ENCODE assay signal across 16 cellular contexts in the genomic region with DNA sequence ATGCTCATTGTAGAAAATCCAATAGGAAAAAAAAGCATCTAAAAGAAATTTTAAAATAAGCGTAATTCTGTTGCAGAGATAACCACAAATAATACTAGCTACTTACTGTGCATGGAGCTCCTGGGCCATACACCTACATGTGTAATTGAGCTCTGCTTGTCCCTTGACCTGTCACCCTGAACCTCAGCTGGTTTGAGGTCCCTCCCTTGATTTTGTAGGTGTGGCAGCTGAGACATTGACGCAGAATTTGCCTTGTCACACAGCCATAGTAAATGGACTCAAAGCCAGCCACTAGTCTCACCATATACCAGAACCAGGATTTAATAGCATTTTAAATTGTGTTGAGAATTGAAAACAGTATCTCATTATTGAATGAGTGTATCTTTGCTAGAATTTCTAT.
DNase-seq lines count a peak whose midpoint lies in the region; ATAC-seq and TF ChIP-seq lines count a peak whose summit lies in the region.
"Had no signal": no experiment of that assay in that cellular context is flagged by ENCODE, and none has a peak within 500 bp of the region (broad histone marks: within the 10 kb centered on the region; RNA-seq: fewer than 3 reads in every experiment).

No MANE protein-coding gene starts in this region.

- CTCF ChIA-PET in IMR-90 (lab: Yijun Ruan, JAX), result no interaction called here

- no peak overlapping the region for H4K5ac ChIP-seq in IMR-90 (ENCODE audit: low read depth, low read length)

- peak overlapping the region; percentile 51; the same call in 1 of the 2 replicates for H2AK5ac ChIP-seq in IMR-90 (ENCODE audit: low read depth, low read length)

- H2BK20ac ChIP-seq in IMR-90 (ENCODE audit: low read depth, low read length), result no peak overlapping the region

- no peak overlapping the region for H2AK9ac ChIP-seq in IMR-90 (replicated peaks; ENCODE audit: low read depth, low read length, poor library complexity)

- intact Hi-C loops in IMR-90 (cut with micrococcal nuclease), result no loop called here
- intact Hi-C loops in esophagus squamous epithelium (cut with DNase I), result no loop called here
- intact Hi-C loops in stomach (cut with DNase I; ENCODE audit: low total_unique reads), result no loop called here

- H2BK15ac ChIP-seq in IMR-90 (ENCODE audit: low read depth, low read length), result no peak overlapping the region

- DNase-seq in activated effector memory CD4-positive, alpha-beta T cell treated with anti-CD3 and anti-CD28 coated beads, Interleukin-2, amount 50 U/mL, for 16 hours, result peak; percentile 24
- DNase-seq in activated effector memory CD4-positive, alpha-beta T cell treated with Interleukin-2 at 50 U/mL for 16 hours, result no peak
- no peak for DNase-seq in IMR-90
- DNase-seq in esophagus squamous epithelium (lab: John Stamatoyannopoulos, UW), result no peak
- DNase-seq in stomach, result peak; percentile 26
- no peak for DNase-seq in ACHN
- DNase-seq in UCSD-AML1 (lab: John Stamatoyannopoulos, UW; ENCODE audit: unreplicated experiment), result no peak
- DNase-seq: Calu3; CD8-positive, alpha-beta T cell; DMS79 treated with DMSO at 0.1 percent for 48 hours; GF-D8; GM23248 had no signal

- H3K79me1 ChIP-seq in IMR-90 (ENCODE audit: low read depth in 1 of 2, low read length in 2 of 2), result no peaks in the 10 kb centered on the region

- no peak for TF ChIP-seq EP300 in stomach (IDR thresholded peaks at IDR 0.05)

- H3K36me3 ChIP-seq in IMR-90 (ENCODE audit: control insufficient read depth, insufficient read depth, low read length) (no peaks in the 10 kb centered on the region), esophagus squamous epithelium (no peaks in the 10 kb centered on the region), stomach (no peaks in the 10 kb centered on the region)
- H3K36me3 ChIP-seq: BLaER1 treated with 17β-estradiol and CSF1 and Interleukin-3, amounts not matched to agents 10 nM and 100 nM had no signal

- POLR2A ChIA-PET in IMR-90 (lab: Charles Lee; ENCODE audit: unreplicated experiment), result no interaction called here

- H3K56ac ChIP-seq in IMR-90 (ENCODE audit: extremely low read depth, insufficient read depth, low read length), result no peak overlapping the region

- H4K8ac ChIP-seq in IMR-90 (ENCODE audit: low read depth in 2 of 2, low read length in 2 of 2), result no peak overlapping the region

- H3K4ac ChIP-seq in IMR-90 (ENCODE audit: low read depth, low read length), result no peak overlapping the region

- H4K91ac ChIP-seq in IMR-90 (ENCODE audit: insufficient read depth, low read depth, low read length), result no peak overlapping the region

- no peak for ATAC-seq in IMR-90 (ENCODE audit: low read depth)
- ATAC-seq in HG02798 (IDR thresholded peaks at IDR 0.05; ENCODE audit: poor library complexity, unreplicated experiment), result no peak
- ATAC-seq: CD8-positive, alpha-beta T cell; GM12878 had no signal

- H2BK120ac ChIP-seq in IMR-90 (ENCODE audit: low read depth, low read length), result no peak overlapping the region

- in situ Hi-C loops in IMR-90 (cut with MboI; ENCODE audit: low sequenced_read_pairs), result no loop called here
- in situ Hi-C loops in ACHN (cut with HindIII; ENCODE audit: low pct_ligation_motif_present, low pct_unique_long_range_greater_than_20kb, low sequenced_read_pairs), result no loop called here

- TF ChIP-seq RAD21 in IMR-90 (IDR thresholded peaks at IDR 0.05; ENCODE audit: low read length), result no peak

- peaks cover 4% of the 10 kb centered on the region for H3K27me3 ChIP-seq in IMR-90 (ENCODE audit: control insufficient read depth, insufficient read depth, low read length)
- H3K27me3 ChIP-seq in esophagus squamous epithelium, result no peaks in the 10 kb centered on the region
- H3K27me3 ChIP-seq in stomach, result peaks cover 0 to 6% (median 0%) of the 10 kb centered on the region in 3 donors
- H3K27me3 ChIP-seq: BLaER1 treated with 17β-estradiol and CSF1 and Interleukin-3, amounts not matched to agents 10 nM and 100 nM had no signal

- no peak overlapping the region for H3K14ac ChIP-seq in IMR-90 (replicated peaks; ENCODE audit: low read depth, low read length)

- H3K9me3 ChIP-seq in IMR-90 (ENCODE audit: control insufficient read depth, insufficient read depth, low read length), result peaks cover 4% of the 10 kb centered on the region
- no peaks in the 10 kb centered on the region for H3K9me3 ChIP-seq in esophagus squamous epithelium
- H3K9me3 ChIP-seq in stomach, result peaks cover 0 to 6% (median 5%) of the 10 kb centered on the region in 4 donors

- no peak overlapping the region for H3K4me2 ChIP-seq in IMR-90 (ENCODE audit: low read depth, low read length)
- H3K4me2 ChIP-seq: BLaER1 treated with 17β-estradiol and CSF1 and Interleukin-3, amounts not matched to agents 10 nM and 100 nM had no signal

- no peak overlapping the region for H3K4me3 ChIP-seq in IMR-90 (ENCODE audit: insufficient read depth, low read depth, low read length)
- peak overlapping the region in 2 of 4 donors; percentile 8 to 25 for H3K4me3 ChIP-seq in esophagus squamous epithelium
- H3K4me3 ChIP-seq in stomach, result no peak overlapping the region
- H3K4me3 ChIP-seq: BLaER1 treated with 17β-estradiol and CSF1 and Interleukin-3, amounts not matched to agents 10 nM and 100 nM; GM12878; GM23248 had no signal

- H2BK5ac ChIP-seq in IMR-90 (ENCODE audit: low read depth, low read length, poor library complexity, severe bottlenecking), result no peak overlapping the region

- no peak for TF ChIP-seq POLR2A in IMR-90 (IDR thresholded peaks at IDR 0.05; ENCODE audit: low read depth, low read length)
- TF ChIP-seq POLR2A in esophagus squamous epithelium (IDR thresholded peaks at IDR 0.05), result no peak
- no peak for TF ChIP-seq POLR2A in stomach (IDR thresholded peaks at IDR 0.05)

- H3K4me1 ChIP-seq in IMR-90 (ENCODE audit: control insufficient read depth, insufficient read depth, low read length) (peaks cover 10% of the 10 kb centered on the region), esophagus squamous epithelium (peaks cover 10 to 90% (median 37%) of the 10 kb centered on the region in 3 donors), stomach (peaks cover 0 to 9% (median 3%) of the 10 kb centered on the region in 4 donors)
- H3K4me1 ChIP-seq: BLaER1 treated with 17β-estradiol and CSF1 and Interleukin-3, amounts not matched to agents 10 nM and 100 nM had no signal

- H4K20me1 ChIP-seq in IMR-90 (ENCODE audit: insufficient read depth, low read length), result peaks cover 3% of the 10 kb centered on the region; the same call in 1 of the 2 replicates
- H4K20me1 ChIP-seq: BLaER1 treated with 17β-estradiol and CSF1 and Interleukin-3, amounts not matched to agents 10 nM and 100 nM had no signal

- H2AFZ ChIP-seq in IMR-90 (replicated peaks; ENCODE audit: low read length, poor library complexity), result no peak overlapping the region
- H2AFZ ChIP-seq: GM23248 had no signal

- TF ChIP-seq CTCF in IMR-90 (conservative IDR thresholded peaks at IDR 0.05; ENCODE audit: low read depth, low read length) (no peak), esophagus squamous epithelium (IDR thresholded peaks at IDR 0.05) (no peak), stomach (IDR thresholded peaks at IDR 0.05) (no peak)

- H3K27ac ChIP-seq in IMR-90 (ENCODE audit: insufficient read depth, low read length), result no peak overlapping the region
- H3K27ac ChIP-seq in esophagus squamous epithelium, result peak overlapping the region in 3 of 4 donors; percentile 80 to 93 (median 92)
- no peak overlapping the region for H3K27ac ChIP-seq in stomach
- H3K27ac ChIP-seq: 22Rv1; BLaER1 treated with 17β-estradiol and CSF1 and Interleukin-3, amounts not matched to agents 10 nM and 100 nM; GM23248 had no signal

- no peak overlapping the region for H3K9ac ChIP-seq in IMR-90 (ENCODE audit: low read depth, low read length)
- H3K9ac ChIP-seq: BLaER1 treated with 17β-estradiol and CSF1 and Interleukin-3, amounts not matched to agents 10 nM and 100 nM; GM23248 had no signal

- dilution Hi-C loops in IMR-90 (cut with HindIII; ENCODE audit: low sequenced_read_pairs, unreplicated experiment), result no loop called here

- BruUV-seq in IMR-90 (replicated peaks; lab: Mats Ljungman, UMichigan), result no TSS peak

- peaks cover 9% of the 10 kb centered on the region for H3K9me1 ChIP-seq in IMR-90 (ENCODE audit: insufficient read depth, low read length)

- no peak overlapping the region for H3K18ac ChIP-seq in IMR-90 (ENCODE audit: low read depth, low read length)

- H3K23ac ChIP-seq in IMR-90 (ENCODE audit: low read depth, low read length), result no peak overlapping the region

- WGBS in IMR-90 (ENCODE audit: extremely low coverage in 2 of 2, insufficient read length in 1 of 2), 2 experiments, result no CpG with 5 or more reads among the region's 2 CpGs
- WGBS in esophagus squamous epithelium, 2 donors, result 76 to 95% methylated on average over 2 of the region's 2 CpGs
- WGBS in stomach, 5 donors, result 65 to 79% (median 72%) methylated on average over 2 of the region's 2 CpGs

TF ChIP-seq in IMR-90, 13 proteins besides CTCF, POLR2A, EP300 and RAD21:
- no peak for TF ChIP-seq SMC3 (IDR thresholded peaks at IDR 0.05; ENCODE audit: low read depth, low read length)
- TF ChIP-seq CEBPB (IDR thresholded peaks at IDR 0.05; ENCODE audit: low read depth, low read length), result no peak
TF ChIP-seq in IMR-90: peak in this region for 0.

Comparison
In these comparisons a context has a peak if more than half of its experiments do, and no peak if none do; other contexts are left out.
1. DNase-seq: peak in activated effector memory CD4-positive, alpha-beta T cell treated with anti-CD3 and anti-CD28 coated beads, Interleukin-2, amount 50 U/mL, for 16 hours (single experiment) and stomach (single experiment); none in activated effector memory CD4-positive, alpha-beta T cell treated with Interleukin-2 at 50 U/mL for 16 hours (single experiment), IMR-90 (single experiment), esophagus squamous epithelium (single experiment), ACHN (single experiment) and UCSD-AML1 (single experiment).
2. H3K27ac ChIP-seq: peak in esophagus squamous epithelium (3 of 4); none in IMR-90 (single experiment) and stomach (0 of 5).